In genomic region chr1:3989465-3989864, GRCh38 we compare ENCODE assay signal across 35 cellular contexts.
A peak's percentile ranks its signal among the peaks of the same experiment; 100 is the strongest.
DNase-seq lines count a peak whose midpoint lies in the region; ATAC-seq, FAIRE-seq and TF ChIP-seq lines count a peak whose summit lies in the region.
"Had no signal": no experiment of that assay in that cellular context is flagged by ENCODE, and none has a peak within 500 bp of the region (broad histone marks: within the 10 kb centered on the region; RNA-seq: fewer than 3 reads in every experiment).

No MANE protein-coding gene starts in this region.

- peaks cover 5% of the 10 kb centered on the region for H3K9me3 Mint-ChIP-seq in neural progenitor cell
- peaks cover 12% of the 10 kb centered on the region in 2 donors for H3K9me3 Mint-ChIP-seq in stimulated activated naive B cell treated with anti-CD40 and anti-IgM and Interleukin-4, amounts not matched to agents 10 μg/mL and 1 μg/mL and 100 μg/mL, for 72 hours
- H3K9me3 Mint-ChIP-seq: CD8-positive, alpha-beta T cell had no signal

- no peaks in the 10 kb centered on the region for H3K36me3 Mint-ChIP-seq in neural progenitor cell
- H3K36me3 Mint-ChIP-seq in stimulated activated naive B cell treated with anti-CD40 and anti-IgM and Interleukin-4, amounts not matched to agents 10 μg/mL and 1 μg/mL and 100 μg/mL, for 72 hours, result peaks cover 3 to 8% of the 10 kb centered on the region in 2 donors
- H3K36me3 Mint-ChIP-seq: CD14-positive monocyte; CD4-positive, alpha-beta memory T cell; CD4-positive, CD25-positive, alpha-beta regulatory T cell; CD8-positive, alpha-beta memory T cell; CD8-positive, alpha-beta T cell had no signal

- no peak for FAIRE-seq in K562 (lab: Jason Lieb, UNC)
- FAIRE-seq: A204.1, A549, D721Med had no signal

- peaks cover 7% of the 10 kb centered on the region; the same call in 1 of the 2 replicates for H4K20me1 ChIP-seq in K562 (replicated peaks; ENCODE audit: control insufficient read depth, insufficient read depth, low read length)
- no peaks in the 10 kb centered on the region for H4K20me1 ChIP-seq in neural progenitor cell (ENCODE audit: low read depth)
- H4K20me1 ChIP-seq: BLaER1 had no signal

- H2AFZ ChIP-seq in K562 (ENCODE audit: low read depth, low read length) (no peak overlapping the region), neural progenitor cell (replicated peaks) (no peak overlapping the region)

- H3K9me1 ChIP-seq in K562 (ENCODE audit: control insufficient read depth, insufficient read depth, low read length), result no peaks in the 10 kb centered on the region

- H3K36me3 ChIP-seq in HEK293 (ENCODE audit: control insufficient read depth in 2 of 2, insufficient read depth in 1 of 2, low read length in 2 of 2), result no peaks in the 10 kb centered on the region
- no peaks in the 10 kb centered on the region for H3K36me3 ChIP-seq in K562 (ENCODE audit: control insufficient read depth, insufficient read depth, low read length)
- H3K36me3 ChIP-seq in neural progenitor cell, result no peaks in the 10 kb centered on the region
- no peaks in the 10 kb centered on the region for H3K36me3 ChIP-seq in aorta (ENCODE audit: control insufficient read depth in 1 of 2, insufficient read depth in 2 of 2, low read length in 1 of 2)
- H3K36me3 ChIP-seq: BE2C; BLaER1; BLaER1 treated with 17β-estradiol and CSF1 and Interleukin-3, amounts not matched to agents 10 nM and 100 nM had no signal

- H3K4me2 ChIP-seq in K562 (ENCODE audit: insufficient read depth, low read length), result no peak overlapping the region
- H3K4me2 ChIP-seq in neural progenitor cell, result no peak overlapping the region
- H3K4me2 ChIP-seq: A549; BLaER1; BLaER1 treated with 17β-estradiol and CSF1 and Interleukin-3, amounts not matched to agents 10 nM and 100 nM had no signal

- no peak for TF ChIP-seq POLR2A in K562 (conservative IDR thresholded peaks at IDR 0.05)

- POLR2A ChIA-PET in HEK293 (lab: Yijun Ruan, JAX) (no interaction called here), K562 (lab: Yijun Ruan, JAX) (no interaction called here)

- TF ChIP-seq CTCF in HEK293 (tag by site-specific recombination; IDR thresholded peaks at IDR 0.05), result no peak
- no peak for TF ChIP-seq CTCF in K562 (IDR thresholded peaks at IDR 0.05 in 2 of 3, conservative IDR thresholded peaks at IDR 0.05 in 1 of 3; ENCODE audit: insufficient read depth in 2 of 3, low read depth in 1 of 3, low read length in 3 of 3)
- TF ChIP-seq CTCF in neural progenitor cell (IDR thresholded peaks at IDR 0.05), result no peak

- no peak for TF ChIP-seq EP300 in K562 (IDR thresholded peaks at IDR 0.05; ENCODE audit: low read length)

- CTCF ChIA-PET in HEK293 (lab: Yijun Ruan, JAX), result no interaction called here
- CTCF ChIA-PET in K562 (lab: Yijun Ruan, JAX; ENCODE audit: low intra/inter-chr PET ratio), result no interaction called here

- H3K79me2 ChIP-seq in K562 (ENCODE audit: control insufficient read depth, insufficient read depth, low read length), result no peaks in the 10 kb centered on the region
- no peaks in the 10 kb centered on the region for H3K79me2 ChIP-seq in neural progenitor cell (ENCODE audit: low read depth)

- H3K4me1 Mint-ChIP-seq in neural progenitor cell, result peaks cover 9% of the 10 kb centered on the region
- H3K4me1 Mint-ChIP-seq in stimulated activated naive B cell treated with anti-CD40 and anti-IgM and Interleukin-4, amounts not matched to agents 10 μg/mL and 1 μg/mL and 100 μg/mL, for 72 hours, result peaks cover 6 to 12% of the 10 kb centered on the region in 2 donors
- H3K4me1 Mint-ChIP-seq: CD14-positive monocyte; CD4-positive, alpha-beta memory T cell; CD4-positive, CD25-positive, alpha-beta regulatory T cell; CD8-positive, alpha-beta memory T cell had no signal

- no peak overlapping the region for H3K4me3 ChIP-seq in HEK293 (ENCODE audit: low read depth, low read length)
- no peak overlapping the region for H3K4me3 ChIP-seq in K562
- H3K4me3 ChIP-seq in neural progenitor cell, result no peak overlapping the region
- H3K4me3 ChIP-seq in aorta (ENCODE audit: low read length in 2 of 2), result no peak overlapping the region
- H3K4me3 ChIP-seq: A549; BLaER1; BLaER1 treated with 17β-estradiol and CSF1 and Interleukin-3, amounts not matched to agents 10 nM and 100 nM had no signal

- BruUV-seq in K562 (replicated peaks; lab: Mats Ljungman, UMichigan), result no TSS peak

- in situ Hi-C loops in K562 (cut with MboI), result no loop called here

- peak overlapping the region; percentile 22 for H3K27ac Mint-ChIP-seq in neural progenitor cell
- no peak overlapping the region for H3K27ac Mint-ChIP-seq in stimulated activated naive B cell treated with anti-CD40 and anti-IgM and Interleukin-4, amounts not matched to agents 10 μg/mL and 1 μg/mL and 100 μg/mL, for 72 hours
- H3K27ac Mint-ChIP-seq: B cell; CD14-positive monocyte; CD4-positive, alpha-beta memory T cell; CD4-positive, alpha-beta T cell; CD4-positive, CD25-positive, alpha-beta regulatory T cell; CD8-positive, alpha-beta memory T cell; CD8-positive, alpha-beta T cell had no signal

- DNase-seq in K562 (ENCODE audit: extremely low read depth in 1 of 4, low spot score in 3 of 4) (no peak), neural progenitor cell (ENCODE audit: low spot score) (no peak), aorta (no peak), RPMI8226 (no peak)
- DNase-seq in stimulated activated naive B cell treated with anti-CD40 and anti-IgM and Interleukin-4, amounts not matched to agents 10 μg/mL and 1 μg/mL and 100 μg/mL, for 72 hours, result no peak
- DNase-seq: 8988T; ACHN; AML-193; BE2C; C1 segment of cervical spinal cord; Caco-2; Calu3; CD4-positive, alpha-beta memory T cell; CD4-positive, alpha-beta T cell; CD4-positive, CD25-positive, alpha-beta regulatory T cell; CD8-positive, alpha-beta memory T cell; CD8-positive, alpha-beta T cell; COR-L47; DMS 273 treated with DMSO at 0.1 percent for 48 hours; DMS153; DMS53; DMS79; DMS79 treated with DMSO at 0.1 percent for 48 hours; DND-41; EL had no signal

- intact Hi-C loops in K562 (cut with micrococcal nuclease) (no loop called here), aorta (cut with DNase I) (no loop called here)

- no peak for TF ChIP-seq RAD21 in K562 (CRISPR knock-in tag; conservative IDR thresholded peaks at IDR 0.05 in 1 of 2, IDR thresholded peaks at IDR 0.05 in 1 of 2)

- no peaks in the 10 kb centered on the region for H3K4me1 ChIP-seq in HEK293 (ENCODE audit: control insufficient read depth, insufficient read depth, low read length)
- H3K4me1 ChIP-seq in K562 (replicated peaks in 1 of 2; ENCODE audit: control insufficient read depth in 2 of 2, insufficient read depth in 2 of 2, low read length in 2 of 2), result no peaks in the 10 kb centered on the region; a peak in 1 of 5 replicates
- H3K4me1 ChIP-seq in neural progenitor cell, result no peaks in the 10 kb centered on the region
- H3K4me1 ChIP-seq in aorta (ENCODE audit: control insufficient read depth in 1 of 2, insufficient read depth in 2 of 2, low read length in 2 of 2), result no peaks in the 10 kb centered on the region
- H3K4me1 ChIP-seq: A549, BE2C, Caco-2 had no signal

- H3K27me3 ChIP-seq in K562 (ENCODE audit: control insufficient read depth in 2 of 2, insufficient read depth in 2 of 2, low read length in 2 of 2) (peaks cover 2 to 33% of the 10 kb centered on the region in 2 experiments; a peak in 1 of 5 replicates), neural progenitor cell (no peaks in the 10 kb centered on the region), aorta (ENCODE audit: control insufficient read depth in 1 of 2, insufficient read depth in 2 of 2, low read length in 1 of 2) (no peaks in the 10 kb centered on the region)
- H3K27me3 ChIP-seq: BE2C, BLaER1 had no signal

- no peak overlapping the region for H3K4me3 Mint-ChIP-seq in neural progenitor cell
- H3K4me3 Mint-ChIP-seq in stimulated activated naive B cell treated with anti-CD40 and anti-IgM and Interleukin-4, amounts not matched to agents 10 μg/mL and 1 μg/mL and 100 μg/mL, for 72 hours, result no peak overlapping the region
- H3K4me3 Mint-ChIP-seq: B cell; CD14-positive monocyte; CD4-positive, alpha-beta memory T cell; CD4-positive, alpha-beta T cell; CD4-positive, CD25-positive, alpha-beta regulatory T cell; CD8-positive, alpha-beta memory T cell; CD8-positive, alpha-beta T cell had no signal

- H3K27ac ChIP-seq in HEK293 (ENCODE audit: extremely low read depth, low read depth, low read length), result no peak overlapping the region
- H3K27ac ChIP-seq in K562 (ENCODE audit: extremely low read depth, low read depth, low read length), result no peak overlapping the region
- no peak overlapping the region for H3K27ac ChIP-seq in neural progenitor cell
- no peak overlapping the region for H3K27ac ChIP-seq in aorta (ENCODE audit: low read depth in 1 of 2, low read length in 2 of 2)
- H3K27ac ChIP-seq: 22Rv1; A549; BLaER1; BLaER1 treated with 17β-estradiol and CSF1 and Interleukin-3, amounts not matched to agents 10 nM and 100 nM; C4-2B had no signal

- H3K9ac ChIP-seq in K562 (ENCODE audit: insufficient read depth in 1 of 2, low read depth in 2 of 2, low read length in 2 of 2) (no peak overlapping the region), neural progenitor cell (no peak overlapping the region)
- H3K9ac ChIP-seq: BLaER1; BLaER1 treated with 17β-estradiol and CSF1 and Interleukin-3, amounts not matched to agents 10 nM and 100 nM had no signal

- ATAC-seq in K562 (no peak), aorta (ENCODE audit: low FRiP score) (no peak)
- no peak for ATAC-seq in stimulated activated naive B cell treated with anti-CD40 and anti-IgM and Interleukin-4, amounts not matched to agents 10 μg/mL and 1 μg/mL and 100 μg/mL, for 72 hours (replicated peaks)
- ATAC-seq: A549; CD8-positive, alpha-beta T cell had no signal

- H3K27me3 Mint-ChIP-seq in neural progenitor cell (ENCODE audit: insufficient read depth, low read depth), result peaks cover 17% of the 10 kb centered on the region
- H3K27me3 Mint-ChIP-seq in stimulated activated naive B cell treated with anti-CD40 and anti-IgM and Interleukin-4, amounts not matched to agents 10 μg/mL and 1 μg/mL and 100 μg/mL, for 72 hours, result peaks cover 18 to 35% of the 10 kb centered on the region in 2 donors
- H3K27me3 Mint-ChIP-seq: B cell had no signal

- H3K9me3 ChIP-seq in HEK293 (ENCODE audit: control insufficient read depth, insufficient read depth, low read depth, low read length) (no peaks in the 10 kb centered on the region), K562 (replicated peaks; ENCODE audit: control insufficient read depth, insufficient read depth, low read depth, low read length) (no peaks in the 10 kb centered on the region), neural progenitor cell (ENCODE audit: low read depth) (no peaks in the 10 kb centered on the region), aorta (ENCODE audit: control insufficient read depth, low read length) (no peaks in the 10 kb centered on the region)
- H3K9me3 ChIP-seq: A549, BE2C, Caco-2 had no signal

- WGBS in K562 (ENCODE audit: insufficient coverage, low coverage, missing lambda C conversion rate), result 11% methylated on average over 2 of the region's 2 CpGs
- 85 to 87% methylated on average over 2 of the region's 2 CpGs for WGBS in aorta, 2 donors

- H3F3A ChIP-seq in neural progenitor cell (ENCODE audit: low read depth), result no peaks in the 10 kb centered on the region

TF ChIP-seq in HEK293, 187 proteins besides CTCF, POLR2A, EP300 and RAD21 (continues in another document):
- no peak for TF ChIP-seq ZNF423 (tag by site-specific recombination; IDR thresholded peaks at IDR 0.05)

TF ChIP-seq in K562, 482 proteins besides CTCF, POLR2A, EP300 and RAD21 (continues in another document):
- TF ChIP-seq TAF9B (IDR thresholded peaks at IDR 0.05; ENCODE audit: partially characterized antibody) (no peak), HNRNPUL1 (IDR thresholded peaks at IDR 0.05; ENCODE audit: low read length) (no peak)

Comparison
In these comparisons a context has a peak if more than half of its experiments do, and no peak if none do; other contexts are left out.
1. Of the 44 proteins assayed by ChIP-seq in both K562 and HEK293: peak only in K562: none; only in HEK293: none; in both: ZNF146; in neither: 43.